In genomic region chr3:31227152-31227581, GRCh38 we compare ENCODE assay signal across 1 cellular context.
TF ChIP-seq lines count a peak whose summit lies in the region.

No MANE protein-coding gene starts in this region.

TF ChIP-seq in GM12878, 131 proteins besides CTCF, POLR2A, EP300 and RAD21 (continued from another document):
- TF ChIP-seq PRDM15 (CRISPR knock-in tag; IDR thresholded peaks at IDR 0.05) (no peak), RUNX3 (IDR thresholded peaks at IDR 0.05; ENCODE audit: low read length) (peak; percentile 78), JUND (IDR thresholded peaks at IDR 0.05; ENCODE audit: low read depth, low read length) (no peak), E4F1 (IDR thresholded peaks at IDR 0.05; ENCODE audit: borderline replicate concordance, partially characterized antibody) (no peak), SPI1 (IDR thresholded peaks at IDR 0.05; ENCODE audit: borderline replicate concordance, insufficient read depth, low read depth, low read length) (peak; percentile 41; the same call in 1 of the 2 replicates), BCL3 (IDR thresholded peaks at IDR 0.05; ENCODE audit: borderline replicate concordance, insufficient read depth, low read depth, low read length, poor library complexity, severe bottlenecking) (no peak), ZBTB33 (IDR thresholded peaks at IDR 0.05) (no peak), RELA (IDR thresholded peaks at IDR 0.05; ENCODE audit: borderline replicate concordance, partially characterized antibody) (no peak), EED (IDR thresholded peaks at IDR 0.05; ENCODE audit: low read depth) (no peak), GABPA (IDR thresholded peaks at IDR 0.05; ENCODE audit: low read depth) (no peak), ASH2L (IDR thresholded peaks at IDR 0.05; ENCODE audit: borderline replicate concordance, low read depth) (no peak), NR2C2 (IDR thresholded peaks at IDR 0.05; ENCODE audit: borderline replicate concordance, control insufficient read depth, insufficient read length, low read depth) (no peak), ATF7 (IDR thresholded peaks at IDR 0.05; ENCODE audit: low read depth) (0 out of 2 replicates have a peak, but pooled peaks have one; percentile 22), YBX1 (IDR thresholded peaks at IDR 0.05) (no peak), GATAD2B (conservative IDR thresholded peaks at IDR 0.05; ENCODE audit: low read depth) (peak; percentile 38; the same call in 1 of the 2 replicates), EGR1 (IDR thresholded peaks at IDR 0.05; ENCODE audit: borderline replicate concordance in 1 of 2, low read depth in 2 of 2, low read length in 2 of 2) (no peak), CHD4 (IDR thresholded peaks at IDR 0.05) (no peak), SUPT20H (IDR thresholded peaks at IDR 0.05; ENCODE audit: borderline replicate concordance, control insufficient read depth, low read depth, low read length) (no peak), MTA2 (IDR thresholded peaks at IDR 0.05; ENCODE audit: low read depth) (peak; percentile 95), TBL1XR1 (IDR thresholded peaks at IDR 0.05; ENCODE audit: low read depth, low read length) (no peak), IKZF2 (IDR thresholded peaks at IDR 0.05) (peak; percentile 25 to 51; a peak in 2 of 4 replicates), NR2F1 (conservative IDR thresholded peaks at IDR 0.05) (no peak), BHLHE40 (IDR thresholded peaks at IDR 0.05; ENCODE audit: borderline replicate concordance in 1 of 2, low read depth in 2 of 2, low read length in 1 of 2) (peak; percentile 51 to 69; a peak in 3 of 4 replicates), CBX3 (IDR thresholded peaks at IDR 0.05; ENCODE audit: borderline replicate concordance, low read depth) (no peak), POLR2AphosphoS2 (IDR thresholded peaks at IDR 0.05; ENCODE audit: low read depth, low read length) (no peak), SIN3A (IDR thresholded peaks at IDR 0.05; ENCODE audit: low read depth, low read length) (no peak), ZBED1 (IDR thresholded peaks at IDR 0.05; ENCODE audit: borderline replicate concordance) (no peak), NKRF (conservative IDR thresholded peaks at IDR 0.05) (no peak), ZNF687 (IDR thresholded peaks at IDR 0.05) (peak; percentile 53; the same call in 1 of the 2 replicates), SMAD5 (IDR thresholded peaks at IDR 0.05; ENCODE audit: low read depth) (no peak), TCF12 (IDR thresholded peaks at IDR 0.05; ENCODE audit: low read depth, low read length) (no peak), PBX3 (IDR thresholded peaks at IDR 0.05; ENCODE audit: insufficient replicate concordance, low read depth, low read length) (no peak), BACH1 (IDR thresholded peaks at IDR 0.05; ENCODE audit: borderline replicate concordance) (no peak), TAF1 (IDR thresholded peaks at IDR 0.05; ENCODE audit: borderline replicate concordance, low read depth, low read length) (no peak), MTA3 (IDR thresholded peaks at IDR 0.05; ENCODE audit: borderline replicate concordance, low read length) (no peak), ATF3 (IDR thresholded peaks at IDR 0.05; ENCODE audit: borderline replicate concordance, extremely low read depth, low read depth, low read length) (no peak), IKZF1 (conservative IDR thresholded peaks at IDR 0.05) (peak; percentile 38), HDGF (IDR thresholded peaks at IDR 0.05) (no peak), FOXK2 (IDR thresholded peaks at IDR 0.05) (no peak), BMI1 (IDR thresholded peaks at IDR 0.05; ENCODE audit: borderline replicate concordance) (0 out of 2 replicates have a peak, but pooled peaks have one; percentile 25), SRF (IDR thresholded peaks at IDR 0.05; ENCODE audit: low read depth in 2 of 2, low read length in 2 of 2) (no peak), SREBF2 (IDR thresholded peaks at IDR 0.05; ENCODE audit: low read length) (no peak)
